In genomic region chr14:22587247-22587646, GRCh38 we compare ENCODE assay signal across 3 cellular contexts.
TF ChIP-seq lines count a peak whose summit lies in the region.

No MANE protein-coding gene starts in this region.

TF ChIP-seq in IMR-90, 13 proteins besides CTCF, POLR2A, EP300 and RAD21:
- no peak for TF ChIP-seq MXI1 (IDR thresholded peaks at IDR 0.05; ENCODE audit: borderline replicate concordance, low read depth, low read length)
- no peak for TF ChIP-seq NFE2L2 (IDR thresholded peaks at IDR 0.05; ENCODE audit: low read depth, low read length)
- no peak for TF ChIP-seq MAFK (IDR thresholded peaks at IDR 0.05; ENCODE audit: low read depth, low read length)
- TF ChIP-seq MAZ (IDR thresholded peaks at IDR 0.05; ENCODE audit: borderline replicate concordance, low read depth, low read length), result no peak
- TF ChIP-seq CHD1 (IDR thresholded peaks at IDR 0.05; ENCODE audit: low read depth, low read length), result no peak
- TF ChIP-seq USF2 (IDR thresholded peaks at IDR 0.05; ENCODE audit: low read depth, low read length), result no peak
- no peak for TF ChIP-seq CEBPB (IDR thresholded peaks at IDR 0.05; ENCODE audit: low read depth, low read length)
- TF ChIP-seq RFX5 (IDR thresholded peaks at IDR 0.05; ENCODE audit: low read depth, low read length), result no peak
- no peak for TF ChIP-seq FOS (IDR thresholded peaks at IDR 0.05; ENCODE audit: low read depth, low read length)
- TF ChIP-seq SMC3 (IDR thresholded peaks at IDR 0.05; ENCODE audit: low read depth, low read length), result no peak

TF ChIP-seq in neural cell, 6 proteins besides CTCF, POLR2A, EP300 and RAD21:
- TF ChIP-seq TAF1 (IDR thresholded peaks at IDR 0.05; ENCODE audit: low read depth) (no peak), MXI1 (conservative IDR thresholded peaks at IDR 0.05; ENCODE audit: poor library complexity, severe bottlenecking) (no peak), EZH2 (IDR thresholded peaks at IDR 0.05; ENCODE audit: borderline replicate concordance, insufficient read depth, low read length, poor library complexity, severe bottlenecking) (no peak), REST (IDR thresholded peaks at IDR 0.05; ENCODE audit: borderline replicate concordance) (no peak), SMC3 (conservative IDR thresholded peaks at IDR 0.05; ENCODE audit: poor library complexity) (no peak), POLR2AphosphoS5 (IDR thresholded peaks at IDR 0.05) (no peak)
TF ChIP-seq in neural cell: peak in this region for 0.

TF ChIP-seq in HEK293T, 16 proteins besides CTCF, POLR2A, EP300 and RAD21:
- no peak for TF ChIP-seq CTBP1 (IDR thresholded peaks at IDR 0.05; ENCODE audit: borderline replicate concordance)
- no peak for TF ChIP-seq SUZ12 (IDR thresholded peaks at IDR 0.05)
- TF ChIP-seq FOXK2 (IDR thresholded peaks at IDR 0.05), result no peak
- TF ChIP-seq BHLHE40 (IDR thresholded peaks at IDR 0.05; ENCODE audit: borderline replicate concordance), result no peak
- TF ChIP-seq FOXA1 (IDR thresholded peaks at IDR 0.05), result no peak
- TF ChIP-seq FOXM1 (IDR thresholded peaks at IDR 0.05; ENCODE audit: borderline replicate concordance), result no peak
- TF ChIP-seq NFRKB (IDR thresholded peaks at IDR 0.05), result no peak
- no peak for TF ChIP-seq ZNF384 (IDR thresholded peaks at IDR 0.05)
- TF ChIP-seq ARNT (IDR thresholded peaks at IDR 0.05), result no peak
- no peak for TF ChIP-seq HDGF (IDR thresholded peaks at IDR 0.05; ENCODE audit: borderline replicate concordance)
- TF ChIP-seq PKNOX1 (IDR thresholded peaks at IDR 0.05), result no peak
- TF ChIP-seq LEF1 (IDR thresholded peaks at IDR 0.05; ENCODE audit: borderline replicate concordance), result no peak
- no peak for TF ChIP-seq ELF4 (IDR thresholded peaks at IDR 0.05)
